Comparison of ENCODE assay signal across 1 cellular context in the genomic region with DNA sequence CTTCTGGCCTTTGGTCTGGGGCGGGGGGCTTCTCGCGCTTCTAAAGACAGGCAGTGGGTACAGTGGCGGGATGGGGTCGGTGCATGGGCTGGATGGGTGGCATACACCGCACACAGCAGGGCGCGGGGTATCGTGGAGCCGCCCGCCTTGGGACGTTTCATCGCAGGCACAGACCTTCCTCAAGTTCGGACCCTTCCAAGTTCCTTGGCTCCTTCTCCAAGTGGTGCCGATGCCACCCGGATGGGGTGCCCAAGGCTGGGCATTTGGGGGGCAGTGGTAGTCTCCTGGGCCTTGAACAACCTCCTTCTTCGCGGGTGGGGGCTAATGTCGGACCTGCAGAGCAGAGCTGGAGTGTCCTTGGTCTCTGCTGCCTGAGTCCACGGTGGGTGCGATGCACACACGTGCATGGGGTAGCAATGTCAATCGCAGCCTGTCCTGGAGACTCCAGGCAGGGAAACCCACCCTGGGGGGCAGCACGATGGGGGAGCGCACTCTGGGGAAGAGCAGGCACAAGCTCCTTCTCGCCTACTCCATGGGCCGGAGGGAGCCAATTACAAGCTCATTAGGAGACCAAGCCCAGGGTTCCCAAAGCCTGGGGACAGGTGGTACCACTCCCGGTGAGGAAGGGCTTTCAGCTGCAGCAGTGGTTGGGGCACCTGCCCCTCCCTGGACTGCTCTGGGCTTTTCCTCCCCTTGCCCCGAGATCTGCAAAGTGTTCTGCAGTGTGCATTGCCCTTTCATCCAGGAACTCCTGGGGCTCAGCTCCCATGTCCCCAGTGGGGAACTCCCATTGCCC.
TF ChIP-seq lines count a peak whose summit lies in the region.

No MANE protein-coding gene starts in this region.

TF ChIP-seq in HepG2, 621 proteins besides CTCF, POLR2A, EP300 and RAD21 (continued from another document and continues in another):
- TF ChIP-seq, protein P1, sequence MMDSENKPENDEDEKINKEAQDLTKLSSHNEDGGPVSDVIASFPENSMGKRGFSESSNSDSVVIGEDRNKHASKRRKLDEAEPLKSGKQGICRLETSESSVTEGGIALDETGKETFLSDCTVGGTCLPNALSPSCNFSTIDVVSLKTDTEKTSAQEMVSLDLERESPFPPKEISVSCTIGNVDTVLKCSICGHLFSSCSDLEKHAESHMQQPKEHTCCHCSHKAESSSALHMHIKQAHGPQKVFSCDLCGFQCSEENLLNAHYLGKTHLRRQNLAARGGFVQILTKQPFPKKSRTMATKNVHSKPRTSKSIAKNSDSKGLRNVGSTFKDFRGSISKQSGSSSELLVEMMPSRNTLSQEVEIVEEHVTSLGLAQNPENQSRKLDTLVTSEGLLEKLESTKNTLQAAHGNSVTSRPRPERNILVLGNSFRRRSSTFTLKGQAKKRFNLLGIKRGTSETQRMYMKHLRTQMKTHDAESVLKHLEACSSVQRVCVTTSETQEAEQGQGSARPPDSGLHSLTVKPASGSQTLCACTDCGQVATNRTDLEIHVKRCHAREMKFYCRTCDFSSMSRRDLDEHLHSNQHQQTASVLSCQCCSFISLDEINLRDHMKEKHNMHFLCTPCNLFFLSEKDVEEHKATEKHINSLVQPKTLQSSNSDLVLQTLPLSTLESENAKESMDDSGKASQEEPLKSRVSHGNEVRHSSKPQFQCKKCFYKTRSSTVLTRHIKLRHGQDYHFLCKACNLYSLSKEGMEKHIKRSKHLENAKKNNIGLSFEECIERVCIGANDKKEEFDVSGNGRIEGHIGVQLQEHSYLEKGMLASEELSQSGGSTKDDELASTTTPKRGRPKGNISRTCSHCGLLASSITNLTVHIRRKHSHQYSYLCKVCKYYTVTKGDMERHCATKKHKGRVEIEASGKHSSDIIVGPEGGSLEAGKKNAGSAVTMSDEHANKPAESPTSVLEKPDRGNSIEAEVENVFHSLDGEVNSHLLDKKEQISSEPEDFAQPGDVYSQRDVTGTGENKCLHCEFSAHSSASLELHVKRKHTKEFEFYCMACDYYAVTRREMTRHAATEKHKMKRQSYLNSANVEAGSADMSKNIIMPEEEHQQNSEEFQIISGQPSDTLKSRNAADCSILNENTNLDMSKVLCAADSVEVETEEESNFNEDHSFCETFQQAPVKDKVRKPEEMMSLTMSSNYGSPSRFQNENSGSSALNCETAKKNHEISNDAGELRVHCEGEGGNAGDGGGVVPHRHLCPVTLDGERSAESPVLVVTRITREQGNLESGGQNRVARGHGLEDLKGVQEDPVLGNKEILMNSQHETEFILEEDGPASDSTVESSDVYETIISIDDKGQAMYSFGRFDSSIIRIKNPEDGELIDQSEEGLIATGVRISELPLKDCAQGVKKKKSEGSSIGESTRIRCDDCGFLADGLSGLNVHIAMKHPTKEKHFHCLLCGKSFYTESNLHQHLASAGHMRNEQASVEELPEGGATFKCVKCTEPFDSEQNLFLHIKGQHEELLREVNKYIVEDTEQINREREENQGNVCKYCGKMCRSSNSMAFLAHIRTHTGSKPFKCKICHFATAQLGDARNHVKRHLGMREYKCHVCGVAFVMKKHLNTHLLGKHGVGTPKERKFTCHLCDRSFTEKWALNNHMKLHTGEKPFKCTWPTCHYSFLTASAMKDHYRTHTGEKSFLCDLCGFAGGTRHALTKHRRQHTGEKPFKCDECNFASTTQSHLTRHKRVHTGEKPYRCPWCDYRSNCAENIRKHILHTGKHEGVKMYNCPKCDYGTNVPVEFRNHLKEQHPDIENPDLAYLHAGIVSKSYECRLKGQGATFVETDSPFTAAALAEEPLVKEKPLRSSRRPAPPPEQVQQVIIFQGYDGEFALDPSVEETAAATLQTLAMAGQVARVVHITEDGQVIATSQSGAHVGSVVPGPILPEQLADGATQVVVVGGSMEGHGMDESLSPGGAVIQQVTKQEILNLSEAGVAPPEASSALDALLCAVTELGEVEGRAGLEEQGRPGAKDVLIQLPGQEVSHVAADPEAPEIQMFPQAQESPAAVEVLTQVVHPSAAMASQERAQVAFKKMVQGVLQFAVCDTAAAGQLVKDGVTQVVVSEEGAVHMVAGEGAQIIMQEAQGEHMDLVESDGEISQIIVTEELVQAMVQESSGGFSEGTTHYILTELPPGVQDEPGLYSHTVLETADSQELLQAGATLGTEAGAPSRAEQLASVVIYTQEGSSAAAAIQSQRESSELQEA (CRISPR knock-in tag; IDR thresholded peaks at IDR 0.05; ENCODE audit: not compliant biosample characterization) = no peak
- TF ChIP-seq ZNF510 (CRISPR knock-in tag; IDR thresholded peaks at IDR 0.05; ENCODE audit: low read depth) (no peak), GATA4 (IDR thresholded peaks at IDR 0.05; ENCODE audit: borderline replicate concordance, low read depth) (no peak), CAMTA2 (CRISPR knock-in tag; IDR thresholded peaks at IDR 0.05; ENCODE audit: borderline replicate concordance) (no peak), ZNF460 (CRISPR knock-in tag; IDR thresholded peaks at IDR 0.05; ENCODE audit: borderline replicate concordance) (no peak), ELK4 (CRISPR knock-in tag; IDR thresholded peaks at IDR 0.05; ENCODE audit: borderline replicate concordance) (no peak), TAF15 (IDR thresholded peaks at IDR 0.05; ENCODE audit: low read depth, low read length, poor library complexity, severe bottlenecking) (no peak), MBD4 (IDR thresholded peaks at IDR 0.05; ENCODE audit: borderline replicate concordance, low read length) (no peak), ZSCAN25 (CRISPR knock-in tag; IDR thresholded peaks at IDR 0.05) (no peak), ZNF75D (CRISPR knock-in tag; IDR thresholded peaks at IDR 0.05; ENCODE audit: borderline replicate concordance) (no peak), ZNF136 (CRISPR knock-in tag; IDR thresholded peaks at IDR 0.05; ENCODE audit: low read depth) (peak; percentile 61; the same call in 1 of the 2 replicates), ISX (CRISPR knock-in tag; conservative IDR thresholded peaks at IDR 0.05) (no peak), ZNF180 (CRISPR knock-in tag; IDR thresholded peaks at IDR 0.05; ENCODE audit: borderline replicate concordance, low read depth) (no peak), PPARG (CRISPR knock-in tag; conservative IDR thresholded peaks at IDR 0.05) (no peak), IRX3 (CRISPR knock-in tag; IDR thresholded peaks at IDR 0.05; ENCODE audit: borderline replicate concordance, low read depth) (no peak), ZNF556 (CRISPR knock-in tag; IDR thresholded peaks at IDR 0.05; ENCODE audit: borderline replicate concordance) (no peak), GPN1 (CRISPR knock-in tag; IDR thresholded peaks at IDR 0.05; ENCODE audit: borderline replicate concordance) (no peak), U2AF1 (optimal IDR thresholded peaks at IDR 0.05; ENCODE audit: low read depth, low read length) (no peak), ZNF160 (CRISPR knock-in tag; IDR thresholded peaks at IDR 0.05) (no peak; the same call in 1 of the 2 replicates), TEAD2 (CRISPR knock-in tag; IDR thresholded peaks at IDR 0.05) (no peak), ZSCAN21 (CRISPR knock-in tag; IDR thresholded peaks at IDR 0.05; ENCODE audit: borderline replicate concordance) (no peak; the same call in 1 of the 2 replicates), AKAP8 (CRISPR knock-in tag; IDR thresholded peaks at IDR 0.05) (peak; percentile 29; the same call in 1 of the 2 replicates), PAX8 (CRISPR knock-in tag; IDR thresholded peaks at IDR 0.05; ENCODE audit: borderline replicate concordance) (no peak), IRF9 (CRISPR knock-in tag; IDR thresholded peaks at IDR 0.05; ENCODE audit: borderline replicate concordance) (peak; percentile 76; the same call in 1 of the 2 replicates), MTF2 (CRISPR knock-in tag; IDR thresholded peaks at IDR 0.05; ENCODE audit: borderline replicate concordance) (no peak), KDM6A (CRISPR knock-in tag; IDR thresholded peaks at IDR 0.05; ENCODE audit: low read depth) (no peak), ZNF501 (CRISPR knock-in tag; IDR thresholded peaks at IDR 0.05) (peak; percentile 63; the same call in 1 of the 2 replicates), CEBPB (IDR thresholded peaks at IDR 0.05; ENCODE audit: borderline replicate concordance, low read depth, low read length) (no peak)
- TF ChIP-seq, protein P2, sequence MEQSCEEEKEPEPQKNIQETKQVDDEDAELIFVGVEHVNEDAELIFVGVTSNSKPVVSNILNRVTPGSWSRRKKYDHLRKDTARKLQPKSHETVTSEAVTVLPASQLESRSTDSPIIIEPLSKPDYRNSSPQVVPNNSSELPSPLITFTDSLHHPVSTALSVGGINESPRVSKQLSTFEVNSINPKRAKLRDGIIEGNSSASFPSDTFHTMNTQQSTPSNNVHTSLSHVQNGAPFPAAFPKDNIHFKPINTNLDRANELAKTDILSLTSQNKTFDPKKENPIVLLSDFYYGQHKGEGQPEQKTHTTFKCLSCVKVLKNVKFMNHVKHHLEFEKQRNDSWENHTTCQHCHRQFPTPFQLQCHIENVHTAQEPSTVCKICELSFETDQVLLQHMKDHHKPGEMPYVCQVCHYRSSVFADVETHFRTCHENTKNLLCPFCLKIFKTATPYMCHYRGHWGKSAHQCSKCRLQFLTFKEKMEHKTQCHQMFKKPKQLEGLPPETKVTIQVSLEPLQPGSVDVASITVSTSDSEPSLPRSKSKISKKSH (CRISPR knock-in tag; IDR thresholded peaks at IDR 0.05; ENCODE audit: borderline replicate concordance) = no peak
- TF ChIP-seq, protein P3, sequence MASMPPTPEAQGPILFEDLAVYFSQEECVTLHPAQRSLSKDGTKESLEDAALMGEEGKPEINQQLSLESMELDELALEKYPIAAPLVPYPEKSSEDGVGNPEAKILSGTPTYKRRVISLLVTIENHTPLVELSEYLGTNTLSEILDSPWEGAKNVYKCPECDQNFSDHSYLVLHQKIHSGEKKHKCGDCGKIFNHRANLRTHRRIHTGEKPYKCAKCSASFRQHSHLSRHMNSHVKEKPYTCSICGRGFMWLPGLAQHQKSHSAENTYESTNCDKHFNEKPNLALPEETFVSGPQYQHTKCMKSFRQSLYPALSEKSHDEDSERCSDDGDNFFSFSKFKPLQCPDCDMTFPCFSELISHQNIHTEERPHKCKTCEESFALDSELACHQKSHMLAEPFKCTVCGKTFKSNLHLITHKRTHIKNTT (CRISPR knock-in tag; IDR thresholded peaks at IDR 0.05) = no peak
- TF ChIP-seq, protein P4, sequence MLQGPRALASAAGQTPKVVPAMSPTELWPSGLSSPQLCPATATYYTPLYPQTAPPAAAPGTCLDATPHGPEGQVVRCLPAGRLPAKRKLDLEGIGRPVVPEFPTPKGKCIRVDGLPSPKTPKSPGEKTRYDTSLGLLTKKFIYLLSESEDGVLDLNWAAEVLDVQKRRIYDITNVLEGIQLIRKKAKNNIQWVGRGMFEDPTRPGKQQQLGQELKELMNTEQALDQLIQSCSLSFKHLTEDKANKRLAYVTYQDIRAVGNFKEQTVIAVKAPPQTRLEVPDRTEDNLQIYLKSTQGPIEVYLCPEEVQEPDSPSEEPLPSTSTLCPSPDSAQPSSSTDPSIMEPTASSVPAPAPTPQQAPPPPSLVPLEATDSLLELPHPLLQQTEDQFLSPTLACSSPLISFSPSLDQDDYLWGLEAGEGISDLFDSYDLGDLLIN (CRISPR knock-in tag; IDR thresholded peaks at IDR 0.05; ENCODE audit: borderline replicate concordance) = no peak
- TF ChIP-seq, protein P5, sequence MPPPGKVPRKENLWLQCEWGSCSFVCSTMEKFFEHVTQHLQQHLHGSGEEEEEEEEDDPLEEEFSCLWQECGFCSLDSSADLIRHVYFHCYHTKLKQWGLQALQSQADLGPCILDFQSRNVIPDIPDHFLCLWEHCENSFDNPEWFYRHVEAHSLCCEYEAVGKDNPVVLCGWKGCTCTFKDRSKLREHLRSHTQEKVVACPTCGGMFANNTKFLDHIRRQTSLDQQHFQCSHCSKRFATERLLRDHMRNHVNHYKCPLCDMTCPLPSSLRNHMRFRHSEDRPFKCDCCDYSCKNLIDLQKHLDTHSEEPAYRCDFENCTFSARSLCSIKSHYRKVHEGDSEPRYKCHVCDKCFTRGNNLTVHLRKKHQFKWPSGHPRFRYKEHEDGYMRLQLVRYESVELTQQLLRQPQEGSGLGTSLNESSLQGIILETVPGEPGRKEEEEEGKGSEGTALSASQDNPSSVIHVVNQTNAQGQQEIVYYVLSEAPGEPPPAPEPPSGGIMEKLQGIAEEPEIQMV (CRISPR knock-in tag; IDR thresholded peaks at IDR 0.05; ENCODE audit: low read depth) = 0 out of 2 replicates have a peak, but pooled peaks have one; percentile 14
- TF ChIP-seq, protein P6, sequence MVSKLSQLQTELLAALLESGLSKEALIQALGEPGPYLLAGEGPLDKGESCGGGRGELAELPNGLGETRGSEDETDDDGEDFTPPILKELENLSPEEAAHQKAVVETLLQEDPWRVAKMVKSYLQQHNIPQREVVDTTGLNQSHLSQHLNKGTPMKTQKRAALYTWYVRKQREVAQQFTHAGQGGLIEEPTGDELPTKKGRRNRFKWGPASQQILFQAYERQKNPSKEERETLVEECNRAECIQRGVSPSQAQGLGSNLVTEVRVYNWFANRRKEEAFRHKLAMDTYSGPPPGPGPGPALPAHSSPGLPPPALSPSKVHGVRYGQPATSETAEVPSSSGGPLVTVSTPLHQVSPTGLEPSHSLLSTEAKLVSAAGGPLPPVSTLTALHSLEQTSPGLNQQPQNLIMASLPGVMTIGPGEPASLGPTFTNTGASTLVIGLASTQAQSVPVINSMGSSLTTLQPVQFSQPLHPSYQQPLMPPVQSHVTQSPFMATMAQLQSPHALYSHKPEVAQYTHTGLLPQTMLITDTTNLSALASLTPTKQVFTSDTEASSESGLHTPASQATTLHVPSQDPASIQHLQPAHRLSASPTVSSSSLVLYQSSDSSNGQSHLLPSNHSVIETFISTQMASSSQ (IDR thresholded peaks at IDR 0.05; ENCODE audit: low read depth) = no peak
- TF ChIP-seq, protein P6 (CRISPR knock-in tag; IDR thresholded peaks at IDR 0.05; ENCODE audit: borderline replicate concordance) = peak; percentile 41; the same call in 1 of the 2 replicates
